In genomic region chr3:53100818-53101466, GRCh38 we compare ENCODE assay signal across 25 cellular contexts. TPM values are rescaled to one million over a fixed set of nuclear protein-coding genes. Genes with fewer than 3 reads are reported as not detected.
DNase-seq lines count a peak whose midpoint lies in the region; ATAC-seq and TF ChIP-seq lines count a peak whose summit lies in the region.
"Had no signal": no experiment of that assay in that cellular context is flagged by ENCODE, and none has a peak within 500 bp of the region (broad histone marks: within the 10 kb centered on the region; RNA-seq: fewer than 3 reads in every experiment).

No MANE protein-coding gene starts in this region.

- peak overlapping the region; percentile 97 for H3K27ac Mint-ChIP-seq in activated CD4-positive, alpha-beta T cell treated with anti-CD3 and anti-CD28 coated beads, Interleukin-2, amount 10 ng/mL, durations not matched to agents 7 days and 5 days
- H3K27ac Mint-ChIP-seq in CD8-positive, alpha-beta T cell, result peak overlapping the region; percentile 82
- peak overlapping the region; percentile 95 for H3K27ac Mint-ChIP-seq in activated CD4-positive, alpha-beta memory T cell treated with anti-CD3 and anti-CD28 coated beads, Interleukin-2, amount 10 ng/mL, durations not matched to agents 7 days and 5 days
- peak overlapping the region in 6 of 10 donors; percentile 14 to 85 (median 64) for H3K27ac Mint-ChIP-seq in naive thymus-derived CD8-positive, alpha-beta T cell
- no peak overlapping the region for H3K27ac Mint-ChIP-seq in progenitor cell of endocrine pancreas
- H3K27ac Mint-ChIP-seq: neural progenitor cell had no signal

- no peaks in the 10 kb centered on the region for H3K9me3 ChIP-seq in CD8-positive, alpha-beta T cell (ENCODE audit: low read length)
- H3K9me3 ChIP-seq: A549, body of pancreas, lower lobe of right lung, mucosa of descending colon had no signal

- no peak for TF ChIP-seq CTCF in CD8-positive, alpha-beta T cell (IDR thresholded peaks at IDR 0.05)
- no peak for TF ChIP-seq CTCF in progenitor cell of endocrine pancreas (IDR thresholded peaks at IDR 0.05; ENCODE audit: unreplicated experiment)

- no peaks in the 10 kb centered on the region for H3K27me3 ChIP-seq in CD8-positive, alpha-beta T cell (ENCODE audit: insufficient read depth, low read length)
- H3K27me3 ChIP-seq: body of pancreas, neural progenitor cell had no signal

- intact Hi-C loops in CD8-positive, alpha-beta T cell (cut with DNase I, micrococcal nuclease), result no loop called here

- H3K4me3 ChIP-seq in CD8-positive, alpha-beta T cell (ENCODE audit: low read depth, low read length), result no peak overlapping the region
- H3K4me3 ChIP-seq: A549, body of pancreas, lower lobe of right lung, mucosa of descending colon, neural progenitor cell had no signal

- H3K9me3 Mint-ChIP-seq in activated CD4-positive, alpha-beta T cell treated with anti-CD3 and anti-CD28 coated beads, Interleukin-2, amount 10 ng/mL, durations not matched to agents 7 days and 5 days, result no peaks in the 10 kb centered on the region
- H3K9me3 Mint-ChIP-seq in CD8-positive, alpha-beta T cell, result no peaks in the 10 kb centered on the region
- no peaks in the 10 kb centered on the region for H3K9me3 Mint-ChIP-seq in activated CD4-positive, alpha-beta memory T cell treated with anti-CD3 and anti-CD28 coated beads, Interleukin-2, amount 10 ng/mL, durations not matched to agents 7 days and 5 days
- no peaks in the 10 kb centered on the region for H3K9me3 Mint-ChIP-seq in naive thymus-derived CD8-positive, alpha-beta T cell
- no peaks in the 10 kb centered on the region for H3K9me3 Mint-ChIP-seq in progenitor cell of endocrine pancreas (ENCODE audit: low read depth)
- H3K9me3 Mint-ChIP-seq: IgD-negative memory B cell, neural progenitor cell had no signal

- H3K36me3 Mint-ChIP-seq in activated CD4-positive, alpha-beta T cell treated with anti-CD3 and anti-CD28 coated beads, Interleukin-2, amount 10 ng/mL, durations not matched to agents 7 days and 5 days (ENCODE audit: low read depth), result peaks cover 68% of the 10 kb centered on the region
- H3K36me3 Mint-ChIP-seq in CD8-positive, alpha-beta T cell, result peaks cover 79% of the 10 kb centered on the region
- peaks cover 49% of the 10 kb centered on the region for H3K36me3 Mint-ChIP-seq in activated CD4-positive, alpha-beta memory T cell treated with anti-CD3 and anti-CD28 coated beads, Interleukin-2, amount 10 ng/mL, durations not matched to agents 7 days and 5 days (ENCODE audit: low read depth)
- peaks cover 0 to 85% (median 18%) of the 10 kb centered on the region in 3 donors for H3K36me3 Mint-ChIP-seq in naive thymus-derived CD8-positive, alpha-beta T cell
- peaks cover 8% of the 10 kb centered on the region for H3K36me3 Mint-ChIP-seq in progenitor cell of endocrine pancreas (ENCODE audit: insufficient read depth)

- no peaks in the 10 kb centered on the region for H3K27me3 Mint-ChIP-seq in activated CD4-positive, alpha-beta T cell treated with anti-CD3 and anti-CD28 coated beads, Interleukin-2, amount 10 ng/mL, durations not matched to agents 7 days and 5 days
- no peaks in the 10 kb centered on the region for H3K27me3 Mint-ChIP-seq in CD8-positive, alpha-beta T cell (ENCODE audit: low read depth)
- H3K27me3 Mint-ChIP-seq in activated CD4-positive, alpha-beta memory T cell treated with anti-CD3 and anti-CD28 coated beads, Interleukin-2, amount 10 ng/mL, durations not matched to agents 7 days and 5 days, result no peaks in the 10 kb centered on the region
- no peaks in the 10 kb centered on the region for H3K27me3 Mint-ChIP-seq in naive thymus-derived CD8-positive, alpha-beta T cell
- no peaks in the 10 kb centered on the region for H3K27me3 Mint-ChIP-seq in progenitor cell of endocrine pancreas
- H3K27me3 Mint-ChIP-seq: IgD-negative memory B cell had no signal

- CTCF ChIA-PET in activated CD4-positive, alpha-beta T cell treated with anti-CD3 and anti-CD28 coated beads, Interleukin-2, amount 10 ng/mL, durations not matched to agents 7 days and 5 days (lab: Charles Lee), result no interaction called here
- CTCF ChIA-PET in CD8-positive, alpha-beta T cell (lab: Charles Lee), result interaction anchor here (1.2 kb wide), 1 partner anchor 10 kb away, joined by 3 read pairs; no protein-coding TSS in a partner anchor
- CTCF ChIA-PET in activated CD4-positive, alpha-beta memory T cell treated with anti-CD3 and anti-CD28 coated beads, Interleukin-2, amount 10 ng/mL, durations not matched to agents 7 days and 5 days (lab: Charles Lee), result interaction anchor here (4.1 kb wide), 1 partner anchor 11 kb away, joined by 31 read pairs; no protein-coding TSS in a partner anchor

- POLR2A ChIA-PET in activated CD4-positive, alpha-beta T cell treated with anti-CD3 and anti-CD28 coated beads, Interleukin-2, amount 10 ng/mL, durations not matched to agents 7 days and 5 days (lab: Charles Lee), result no interaction called here
- POLR2A ChIA-PET in CD8-positive, alpha-beta T cell (lab: Charles Lee), result interaction anchor here (0.6 kb wide), 1 partner anchor 14 kb away, joined by 4 read pairs; no protein-coding TSS in a partner anchor
- POLR2A ChIA-PET in activated CD4-positive, alpha-beta memory T cell treated with anti-CD3 and anti-CD28 coated beads, Interleukin-2, amount 10 ng/mL, durations not matched to agents 7 days and 5 days (lab: Charles Lee), result interaction anchor here (0.8 to 1.0 kb wide), 2 partner anchors 9 to 28 kb away, joined by 3 to 7 read pairs; no protein-coding TSS in a partner anchor
- POLR2A ChIA-PET in naive thymus-derived CD8-positive, alpha-beta T cell (lab: Charles Lee), result no interaction called here

- peaks cover 79% of the 10 kb centered on the region for H3K4me1 Mint-ChIP-seq in activated CD4-positive, alpha-beta T cell treated with anti-CD3 and anti-CD28 coated beads, Interleukin-2, amount 10 ng/mL, durations not matched to agents 7 days and 5 days
- H3K4me1 Mint-ChIP-seq in CD8-positive, alpha-beta T cell (ENCODE audit: low read depth), result peaks cover 49% of the 10 kb centered on the region
- H3K4me1 Mint-ChIP-seq in activated CD4-positive, alpha-beta memory T cell treated with anti-CD3 and anti-CD28 coated beads, Interleukin-2, amount 10 ng/mL, durations not matched to agents 7 days and 5 days, result peaks cover 57% of the 10 kb centered on the region
- H3K4me1 Mint-ChIP-seq in naive thymus-derived CD8-positive, alpha-beta T cell, result peaks cover 6 to 35% (median 16%) of the 10 kb centered on the region in 4 donors
- no peaks in the 10 kb centered on the region for H3K4me1 Mint-ChIP-seq in progenitor cell of endocrine pancreas (ENCODE audit: low read depth)

- peak; percentile 43 for ATAC-seq in CD8-positive, alpha-beta T cell
- peak; percentile 56 to 65 for ATAC-seq in naive thymus-derived CD8-positive, alpha-beta T cell
- ATAC-seq in SK-N-SH treated with all-trans-retinoic acid at 6 μM for 48 hours, result no peak
- ATAC-seq: A549, body of pancreas, lower lobe of right lung, mucosa of descending colon, Right ventricle myocardium inferior had no signal

- peaks cover 9% of the 10 kb centered on the region for H3K4me1 ChIP-seq in CD8-positive, alpha-beta T cell (ENCODE audit: insufficient read depth, low read length)
- H3K4me1 ChIP-seq: A549, body of pancreas, lower lobe of right lung had no signal

- peak overlapping the region; percentile 62 for H3K4me3 Mint-ChIP-seq in activated CD4-positive, alpha-beta T cell treated with anti-CD3 and anti-CD28 coated beads, Interleukin-2, amount 10 ng/mL, durations not matched to agents 7 days and 5 days
- H3K4me3 Mint-ChIP-seq in CD8-positive, alpha-beta T cell, result peak overlapping the region; percentile 58
- H3K4me3 Mint-ChIP-seq in activated CD4-positive, alpha-beta memory T cell treated with anti-CD3 and anti-CD28 coated beads, Interleukin-2, amount 10 ng/mL, durations not matched to agents 7 days and 5 days, result peak overlapping the region; percentile 22
- H3K4me3 Mint-ChIP-seq in naive thymus-derived CD8-positive, alpha-beta T cell, result peak overlapping the region in 5 of 10 donors; percentile 4 to 63 (median 41)
- no peak overlapping the region for H3K4me3 Mint-ChIP-seq in progenitor cell of endocrine pancreas (ENCODE audit: low read depth)
- H3K4me3 Mint-ChIP-seq: IgD-negative memory B cell, neural progenitor cell had no signal

- no peak overlapping the region for H3K27ac ChIP-seq in CD8-positive, alpha-beta T cell (ENCODE audit: low read depth, low read length)
- H3K27ac ChIP-seq: A549, body of pancreas, lower lobe of right lung, neural progenitor cell had no signal

- peak; percentile 57 for DNase-seq in activated CD4-positive, alpha-beta T cell treated with anti-CD3 and anti-CD28 coated beads, Interleukin-2, amount 10 ng/mL, durations not matched to agents 7 days and 5 days
- DNase-seq in activated CD4-positive, alpha-beta T cell treated with anti-CD3 and anti-CD28 coated beads, Interleukin-2, amount 50 U/mL, for 48 hours, result no peak
- no peak for DNase-seq in CD8-positive, alpha-beta T cell
- DNase-seq in activated CD4-positive, alpha-beta memory T cell treated with anti-CD3 and anti-CD28 coated beads, Interleukin-2, amount 10 ng/mL, durations not matched to agents 7 days and 5 days, result peak; percentile 34
- peak in 2 of 10 donors; percentile 26 to 29 for DNase-seq in naive thymus-derived CD8-positive, alpha-beta T cell
- DNase-seq in ecto neural progenitor cell (ENCODE audit: low spot score) (no peak), progenitor cell of endocrine pancreas (ENCODE audit: low spot score, unreplicated experiment) (no peak)
- DNase-seq: activated CD4-positive, alpha-beta T cell treated with anti-CD3 and anti-CD28 coated beads for 48 hours; body of pancreas; cerebellar nuclear complex; DMS53; GDM1; kidney; lower lobe of right lung; mucosa of descending colon; NCI-H2081; NCI-H345; NCI-H82; stimulated activated CD4-positive, alpha-beta T cell treated with anti-CD3 and anti-CD28 coated beads, Interleukin-15, amount 100 ng/mL, for 24 hours; trophoblast cell had no signal

- peaks cover 23% of the 10 kb centered on the region for H3K36me3 ChIP-seq in CD8-positive, alpha-beta T cell (ENCODE audit: insufficient read depth, low read length)
- H3K36me3 ChIP-seq: neural progenitor cell had no signal

RNA-seq across cellular contexts. Expression of gene RFT1, which starts 29.3 kb away (rescaled TPM):
- 10 to 100 TPM; 33.3 to 34.1 TPM for total RNA-seq in activated CD4-positive, alpha-beta T cell treated with anti-CD3 and anti-CD28 coated beads, Interleukin-2, amount 10 ng/mL, durations not matched to agents 7 days and 5 days
- 1 to 10 TPM; 6.6 to 7.0 TPM for total RNA-seq in CD8-positive, alpha-beta T cell
- total RNA-seq in activated CD4-positive, alpha-beta memory T cell treated with anti-CD3 and anti-CD28 coated beads, Interleukin-2, amount 10 ng/mL, durations not matched to agents 7 days and 5 days, result 10 to 100 TPM; 26.4 to 27.6 TPM
- 10 to 100 TPM; 24.1 to 28.1 TPM for total RNA-seq in naive thymus-derived CD8-positive, alpha-beta T cell
- 10 to 100 TPM; 16.4 to 26.3 (median 22.4) TPM for polyA plus RNA-seq in naive thymus-derived CD8-positive, alpha-beta T cell
- 22.0 and 22.5 TPM in 2 replicates for total RNA-seq in progenitor cell of endocrine pancreas

RNA-seq across cellular contexts. Expression of gene SFMBT1, which starts 55.1 kb away (rescaled TPM):
- total RNA-seq in activated CD4-positive, alpha-beta T cell treated with anti-CD3 and anti-CD28 coated beads, Interleukin-2, amount 10 ng/mL, durations not matched to agents 7 days and 5 days, result 10 to 100 TPM; 32.2 to 32.8 TPM
- 10 to 100 TPM; 23.6 to 26.2 TPM for total RNA-seq in CD8-positive, alpha-beta T cell
- total RNA-seq in activated CD4-positive, alpha-beta memory T cell treated with anti-CD3 and anti-CD28 coated beads, Interleukin-2, amount 10 ng/mL, durations not matched to agents 7 days and 5 days, result 10 to 100 TPM; 28.7 to 30.0 TPM
- total RNA-seq in naive thymus-derived CD8-positive, alpha-beta T cell, result 10 to 100 TPM; 35.2 to 35.5 TPM
- 10 to 100 TPM; 13.4 to 29.7 (median 18.1) TPM for polyA plus RNA-seq in naive thymus-derived CD8-positive, alpha-beta T cell
- 19.7 and 20.5 TPM in 2 replicates for total RNA-seq in progenitor cell of endocrine pancreas

Comparison
In these comparisons a context has a peak if more than half of its experiments do, and no peak if none do; other contexts are left out.
1. DNase-seq: peak in activated CD4-positive, alpha-beta T cell treated with anti-CD3 and anti-CD28 coated beads, Interleukin-2, amount 10 ng/mL, durations not matched to agents 7 days and 5 days (single experiment) and activated CD4-positive, alpha-beta memory T cell treated with anti-CD3 and anti-CD28 coated beads, Interleukin-2, amount 10 ng/mL, durations not matched to agents 7 days and 5 days (single experiment); none in activated CD4-positive, alpha-beta T cell treated with anti-CD3 and anti-CD28 coated beads, Interleukin-2, amount 50 U/mL, for 48 hours (0 of 2), CD8-positive, alpha-beta T cell (0 of 7), ecto neural progenitor cell (single experiment) and progenitor cell of endocrine pancreas (single experiment).
2. POLR2A ChIA-PET loops: an anchor here in CD8-positive, alpha-beta T cell (0.6 kb wide) and activated CD4-positive, alpha-beta memory T cell treated with anti-CD3 and anti-CD28 coated beads, Interleukin-2, amount 10 ng/mL, durations not matched to agents 7 days and 5 days (0.8 to 1.0 kb wide); none called in activated CD4-positive, alpha-beta T cell treated with anti-CD3 and anti-CD28 coated beads, Interleukin-2, amount 10 ng/mL, durations not matched to agents 7 days and 5 days and naive thymus-derived CD8-positive, alpha-beta T cell.